In genomic region chr2:74576830-74577229, GRCh38 we compare ENCODE assay signal across 9 cellular contexts. TPM values are rescaled to one million over a fixed set of nuclear protein-coding genes. Genes with fewer than 3 reads are reported as not detected.
DNase-seq lines count a peak whose midpoint lies in the region; ATAC-seq and TF ChIP-seq lines count a peak whose summit lies in the region.
"Had no signal": no experiment of that assay in that cellular context is flagged by ENCODE, and none has a peak within 500 bp of the region (broad histone marks: within the 10 kb centered on the region; RNA-seq: fewer than 3 reads in every experiment).

No MANE protein-coding gene starts in this region.

- peaks cover 7 to 20% of the 10 kb centered on the region in 2 experiments for H3K4me1 ChIP-seq in SK-N-SH (ENCODE audit: control insufficient read depth in 1 of 2, insufficient read depth in 2 of 2, low read depth in 1 of 2, low read length in 1 of 2)
- no peaks in the 10 kb centered on the region for H3K4me1 ChIP-seq in gastroesophageal sphincter

- TF ChIP-seq EP300 in SK-N-SH (IDR thresholded peaks at IDR 0.05; ENCODE audit: borderline replicate concordance in 1 of 2, low read depth in 1 of 2, low read length in 1 of 2) = no peak
- TF ChIP-seq EP300 in gastroesophageal sphincter (IDR thresholded peaks at IDR 0.05) = no peak

- TF ChIP-seq POLR2A in gastroesophageal sphincter (IDR thresholded peaks at IDR 0.05) = no peak

- no peak overlapping the region for H3K4me2 ChIP-seq in SK-N-SH

- TF ChIP-seq CTCF in SK-N-SH (IDR thresholded peaks at IDR 0.05) (no peak), gastroesophageal sphincter (IDR thresholded peaks at IDR 0.05) (no peak)

- H2AFZ ChIP-seq in SK-N-SH (ENCODE audit: low read depth) = no peak overlapping the region

- H3K9ac ChIP-seq in SK-N-SH = no peak overlapping the region

- H3K27ac ChIP-seq in SK-N-SH (ENCODE audit: low read depth in 2 of 2, low read length in 1 of 2) (peak overlapping the region; percentile 29 to 44; a peak in 2 of 4 replicates), gastroesophageal sphincter (peak overlapping the region in 1 of 4 donors; percentile 28), skin epidermis (peak overlapping the region in 13 of 21 experiments; percentile 34 to 81 (median 63))

- H3K36me3 ChIP-seq in SK-N-SH (replicated peaks in 1 of 2; ENCODE audit: control insufficient read depth in 1 of 2, insufficient read depth in 2 of 2, low read length in 1 of 2) = no peaks in the 10 kb centered on the region
- H3K36me3 ChIP-seq in gastroesophageal sphincter = no peaks in the 10 kb centered on the region

- H3K27me3 ChIP-seq in SK-N-SH (ENCODE audit: insufficient read depth) (no peaks in the 10 kb centered on the region), gastroesophageal sphincter (peaks cover 22% of the 10 kb centered on the region)

- DNase-seq in SK-N-SH (no peak), globus pallidus (ENCODE audit: low spot score) (no peak)
- no peak for DNase-seq in activated CD4-positive, alpha-beta T cell treated with anti-CD3 and anti-CD28 coated beads, Interleukin-2, amount 50 U/mL, for 4 hours

- H3F3A ChIP-seq in SK-N-SH (replicated peaks; ENCODE audit: insufficient read depth) = peaks cover 38% of the 10 kb centered on the region

- H3K4me3 ChIP-seq in SK-N-SH (ENCODE audit: low read depth in 2 of 2, low read length in 1 of 2) (no peak overlapping the region), gastroesophageal sphincter (no peak overlapping the region), skin epidermis (no peak overlapping the region)

- POLR2A ChIA-PET in SK-N-SH (lab: Yijun Ruan, JAX) = interaction anchor here (0.5 kb wide), 1 partner anchor 104 kb away, joined by 3 read pairs; the partner anchor contains the start of gene MRPL53

- H3K9me2 ChIP-seq in SK-N-SH = no peaks in the 10 kb centered on the region

- no peaks in the 10 kb centered on the region for H4K20me1 ChIP-seq in SK-N-SH (ENCODE audit: insufficient read depth)

- CTCF ChIA-PET in SK-N-SH (lab: Yijun Ruan, JAX) = interaction anchor here (0.9 to 7.3 kb wide), 6 partner anchors 10 to 753 kb away, joined by 3 to 75 read pairs (median 4); no protein-coding TSS in a partner anchor

- no peak for TF ChIP-seq RAD21 in SK-N-SH (IDR thresholded peaks at IDR 0.05; ENCODE audit: low read length)

- H3K9me3 ChIP-seq in SK-N-SH (no peaks in the 10 kb centered on the region), gastroesophageal sphincter (no peaks in the 10 kb centered on the region)

- ATAC-seq in GM18502 (IDR thresholded peaks at IDR 0.05; ENCODE audit: poor library complexity, unreplicated experiment) = peak; percentile 16
- peak; percentile 71 for ATAC-seq in gastroesophageal sphincter
- no peak for ATAC-seq in GM19463 (IDR thresholded peaks at IDR 0.05; ENCODE audit: unreplicated experiment)
- ATAC-seq in HG02610 (IDR thresholded peaks at IDR 0.05; ENCODE audit: unreplicated experiment) = no peak

- no peaks in the 10 kb centered on the region for H3K79me2 ChIP-seq in SK-N-SH (ENCODE audit: insufficient read depth)

- WGBS in SK-N-SH (ENCODE audit: low lambda C conversion rate) = 66% methylated on average over 2 of the region's 2 CpGs
- WGBS in gastroesophageal sphincter (ENCODE audit: low coverage in 1 of 2), 2 donors = 49 to 57% methylated on average over 2 of the region's 2 CpGs

TF ChIP-seq in SK-N-SH, 30 proteins besides CTCF, POLR2A, EP300 and RAD21:
- no peak for TF ChIP-seq MXI1 (IDR thresholded peaks at IDR 0.05; ENCODE audit: low read depth, low read length)
- TF ChIP-seq FOXJ3 (CRISPR knock-in tag; IDR thresholded peaks at IDR 0.05) = no peak
- no peak for TF ChIP-seq YY1 (IDR thresholded peaks at IDR 0.05; ENCODE audit: low read depth)
- TF ChIP-seq IRF3 (IDR thresholded peaks at IDR 0.05; ENCODE audit: low read depth, low read length) = no peak
- TF ChIP-seq USF1 (IDR thresholded peaks at IDR 0.05; ENCODE audit: borderline replicate concordance, low read depth) = no peak
- no peak for TF ChIP-seq GATA2 (CRISPR knock-in tag; IDR thresholded peaks at IDR 0.05)
- no peak for TF ChIP-seq ELF1 (IDR thresholded peaks at IDR 0.05)
- TF ChIP-seq NFIC (IDR thresholded peaks at IDR 0.05; ENCODE audit: borderline replicate concordance) = peak; percentile 58
- peak; percentile 23; the same call in 1 of the 2 replicates for TF ChIP-seq TCF12 (IDR thresholded peaks at IDR 0.05)
- TF ChIP-seq RXRA (IDR thresholded peaks at IDR 0.05; ENCODE audit: borderline replicate concordance, low read depth) = no peak

RNA-seq across cellular contexts. Expression of gene DOK1, which starts 22.3 kb away (rescaled TPM):
- polyA plus RNA-seq in SK-N-SH (2012; rRNA removed) = 25.3 and 28.1 TPM in 2 replicates
- polyA plus RNA-seq in SK-N-SH (2012; cell fraction: cytosol; rRNA removed) = 17.3 and 21.5 TPM in 2 replicates
- 34.7 and 50.7 TPM in 2 replicates for polyA plus RNA-seq in SK-N-SH (2012; cell fraction: nucleus; rRNA removed)
- total RNA-seq in gastroesophageal sphincter = 10 to 100 TPM; 16.3 to 28.8 (median 19.5) TPM

RNA-seq across cellular contexts. Expression of gene LOXL3, which starts 23.1 kb away (rescaled TPM):
- polyA plus RNA-seq in SK-N-SH (2012; rRNA removed) = 47.9 and 59.3 TPM in 2 replicates
- polyA plus RNA-seq in SK-N-SH (2012; cell fraction: cytosol; rRNA removed) = 20.3 and 30.5 TPM in 2 replicates
- 140 and 159 TPM in 2 replicates for polyA plus RNA-seq in SK-N-SH (2012; cell fraction: nucleus; rRNA removed)
- total RNA-seq in gastroesophageal sphincter = 10 to 100 TPM in 1 of 4 donors, 1 to 10 TPM in 3; 7.2 to 13.2 (median 8.6) TPM

RNA-seq across cellular contexts. Expression of gene HTRA2, which starts 47.1 kb away (rescaled TPM):
- polyA plus RNA-seq in SK-N-SH (2012; rRNA removed) = 55.7 and 60.4 TPM in 2 replicates
- 30.4 and 45.8 TPM in 2 replicates for polyA plus RNA-seq in SK-N-SH (2012; cell fraction: cytosol; rRNA removed)
- 55.7 and 62.3 TPM in 2 replicates for polyA plus RNA-seq in SK-N-SH (2012; cell fraction: nucleus; rRNA removed)
- 10 to 100 TPM; 25.0 to 37.6 (median 29.1) TPM for total RNA-seq in gastroesophageal sphincter

RNA-seq across cellular contexts. Expression of gene AUP1, which starts 47.3 kb away (rescaled TPM):
- 118 and 151 TPM in 2 replicates for polyA plus RNA-seq in SK-N-SH (2012; rRNA removed)
- polyA plus RNA-seq in SK-N-SH (2012; cell fraction: cytosol; rRNA removed) = 54.6 and 78.6 TPM in 2 replicates
- polyA plus RNA-seq in SK-N-SH (2012; cell fraction: nucleus; rRNA removed) = 643 and 686 TPM in 2 replicates
- 10 to 100 TPM; 62.7 to 92.1 (median 86.2) TPM for total RNA-seq in gastroesophageal sphincter

RNA-seq across cellular contexts. Expression of gene DQX1, which starts 50.8 kb away (rescaled TPM):
- polyA plus RNA-seq in SK-N-SH (2012; rRNA removed) = 1.6 and 1.8 TPM in 2 replicates
- 0.26 and 0.31 TPM in 2 replicates for polyA plus RNA-seq in SK-N-SH (2012; cell fraction: cytosol; rRNA removed)
- 13.2 and 13.8 TPM in 2 replicates for polyA plus RNA-seq in SK-N-SH (2012; cell fraction: nucleus; rRNA removed)
- not detected for total RNA-seq in gastroesophageal sphincter
- total RNA-seq: pulmonary artery endothelial cell had no signal

Comparison
In these comparisons a context has a peak if more than half of its experiments do, and no peak if none do; other contexts are left out.
1. ATAC-seq: peak in GM18502 (single experiment) and gastroesophageal sphincter (single experiment); none in GM19463 (single experiment) and HG02610 (single experiment).